Comparison of ENCODE assay signal across 20 cellular contexts in genomic region chr14:38311655-38312054, GRCh38. TPM values are rescaled to one million over a fixed set of nuclear protein-coding genes. Genes with fewer than 3 reads are reported as not detected.
DNase-seq lines count a peak whose midpoint lies in the region; ATAC-seq, FAIRE-seq and TF ChIP-seq lines count a peak whose summit lies in the region.
"Had no signal": no experiment of that assay in that cellular context is flagged by ENCODE, and none has a peak within 500 bp of the region (broad histone marks: within the 10 kb centered on the region; RNA-seq: fewer than 3 reads in every experiment).

No MANE protein-coding gene starts in this region.

- ATAC-seq in GM21381 (IDR thresholded peaks at IDR 0.05; ENCODE audit: unreplicated experiment) = no peak
- ATAC-seq: K562 had no signal

- TF ChIP-seq CTCF in left ventricle myocardium inferior (IDR thresholded peaks at IDR 0.05; ENCODE audit: borderline replicate concordance) (no peak), choroid plexus epithelial cell (conservative IDR thresholded peaks at IDR 0.05; ENCODE audit: low read depth, low read length) (no peak)

- no peak for FAIRE-seq in GM19239 (lab: Jason Lieb, UNC)
- FAIRE-seq: HTR-8/SVneo, K562, RCC 7860 had no signal

- H3K27me3 ChIP-seq in left ventricle myocardium inferior (ENCODE audit: low read depth) = no peaks in the 10 kb centered on the region

- no peaks in the 10 kb centered on the region for H3K36me3 ChIP-seq in left ventricle myocardium inferior

- H3K4me1 ChIP-seq in left ventricle myocardium inferior = peaks cover 30% of the 10 kb centered on the region

- H3K4me3 ChIP-seq in left ventricle myocardium inferior = no peak overlapping the region
- no peak overlapping the region for H3K4me3 ChIP-seq in choroid plexus epithelial cell (ENCODE audit: low read depth, low read length)
- H3K4me3 ChIP-seq: K562 had no signal

- intact Hi-C loops in left ventricle myocardium inferior (cut with micrococcal nuclease) (no loop called here), cardiac septum (cut with DNase I) (loop anchor here (2.0 kb wide), 1 partner anchor 55 kb away; the partner anchor contains the start of gene CLEC14A)

- peak overlapping the region; percentile 72 for H3K27ac ChIP-seq in left ventricle myocardium inferior (replicated peaks)
- H3K27ac ChIP-seq: C4-2B, HL-60 had no signal

- DNase-seq in left ventricle myocardium inferior (no peak), cardiac septum (ENCODE audit: low spot score) (no peak), choroid plexus epithelial cell (ENCODE audit: low read depth) (peak; percentile 19), lung microvascular endothelial cell (ENCODE audit: low read depth in 2 of 2) (peak; percentile 24 to 47), COLO668 (lab: John Stamatoyannopoulos, UW; ENCODE audit: unreplicated experiment) (no peak), GM19239 (ENCODE audit: insufficient read length, low spot score) (no peak)
- DNase-seq: DMS 273 treated with DMSO at 0.1 percent for 48 hours, EL, H9, NCI-H2029 treated with DMSO at 0.1 percent for 48 hours, NCI-H524, SHP77, SK-N-SH had no signal

- H3K9me3 ChIP-seq in left ventricle myocardium inferior (replicated peaks) = no peaks in the 10 kb centered on the region
- H3K9me3 ChIP-seq: SK-N-SH had no signal

RNA-seq across cellular contexts. Expression of gene CLEC14A, which starts 55.8 kb away (rescaled TPM):
- total RNA-seq in left ventricle myocardium inferior (34.3 TPM), cardiac septum (31.9 TPM), lung microvascular endothelial cell (90.1 and 121 TPM in 2 replicates)
- total RNA-seq: A673, H9, K562 had no signal

Comparison
In these comparisons a context has a peak if more than half of its experiments do, and no peak if none do; other contexts are left out.
1. DNase-seq: peak in choroid plexus epithelial cell (single experiment) and lung microvascular endothelial cell (2 of 2); none in left ventricle myocardium inferior (single experiment), cardiac septum (single experiment), COLO668 (single experiment) and GM19239 (single experiment).